ENCODE assay signal across 8 cellular contexts in the genomic region with DNA sequence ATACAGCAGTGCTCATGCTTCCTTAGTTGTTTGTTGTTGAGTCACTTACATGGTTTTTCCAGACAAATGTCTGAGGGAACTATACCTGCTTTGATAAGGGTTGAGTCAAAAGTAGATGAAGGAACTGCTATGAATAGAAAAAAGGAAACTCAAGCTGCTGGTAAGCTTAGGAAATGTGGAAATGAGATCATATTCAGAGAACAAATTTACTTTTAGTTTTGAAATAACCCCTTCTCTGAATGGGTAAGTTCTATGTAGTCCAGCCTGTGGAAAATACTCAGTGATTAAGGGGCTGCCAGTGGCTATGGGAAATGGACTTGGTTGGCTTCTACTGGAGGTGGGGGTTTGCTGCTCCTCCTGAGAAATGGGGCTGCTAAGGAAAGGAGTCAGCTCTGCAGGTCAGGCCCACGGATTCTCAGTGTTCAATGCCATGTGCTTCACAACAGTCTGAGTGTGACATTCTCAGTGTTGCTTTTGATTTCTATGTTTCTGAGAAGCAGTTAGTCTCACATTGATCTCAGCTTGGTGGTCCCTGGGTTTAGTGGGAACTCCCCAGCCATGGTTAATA. TPM values are rescaled to one million over a fixed set of nuclear protein-coding genes. Genes with fewer than 3 reads are reported as not detected.
A peak's percentile ranks its signal among the peaks of the same experiment; 100 is the strongest.
DNase-seq lines count a peak whose midpoint lies in the region; ATAC-seq and TF ChIP-seq lines count a peak whose summit lies in the region.

No MANE protein-coding gene starts in this region.

- TF ChIP-seq CTCF in fibroblast of the aortic adventitia (IDR thresholded peaks at IDR 0.05; ENCODE audit: insufficient read depth, low read length) = no peak

- peak; percentile 71 for DNase-seq in activated CD4-positive, alpha-beta T cell treated with anti-CD3 and anti-CD28 coated beads for 48 hours
- DNase-seq in fibroblast of the aortic adventitia (ENCODE audit: low read depth) (peak; percentile 63), foreskin melanocyte (no peak), NCI-H2081 treated with DMSO at 0.1 percent for 48 hours (lab: John Stamatoyannopoulos, UW) (no peak), DMS79 (lab: John Stamatoyannopoulos, UW) (no peak)
- DNase-seq in stimulated activated CD8-positive, alpha-beta memory T cell treated with anti-CD3 and anti-CD28 coated beads, Interleukin-12 subunit alpha, Interleukin-12 subunit beta, amount 100 ng/mL, for 24 hours (ENCODE audit: extremely low read depth) = peak; percentile 30

- H3K4me3 ChIP-seq in fibroblast of the aortic adventitia (ENCODE audit: low read depth, low read length) = no peak overlapping the region

- ATAC-seq in GM19351 (IDR thresholded peaks at IDR 0.05; ENCODE audit: unreplicated experiment) (peak; percentile 68), HG03097 (IDR thresholded peaks at IDR 0.05; ENCODE audit: low FRiP score, unreplicated experiment) (peak; percentile 59)

RNA-seq across cellular contexts. Expression of gene GLRX, which starts 47.7 kb away (rescaled TPM):
- 13.3 and 31.6 TPM in 2 replicates for total RNA-seq in fibroblast of the aortic adventitia (ENCODE audit: low replicate concordance)

Comparison
In these comparisons a context has a peak if more than half of its experiments do, and no peak if none do; other contexts are left out.
1. DNase-seq: peak in activated CD4-positive, alpha-beta T cell treated with anti-CD3 and anti-CD28 coated beads for 48 hours (single experiment), fibroblast of the aortic adventitia (single experiment) and stimulated activated CD8-positive, alpha-beta memory T cell treated with anti-CD3 and anti-CD28 coated beads, Interleukin-12 subunit alpha, Interleukin-12 subunit beta, amount 100 ng/mL, for 24 hours (single experiment); none in foreskin melanocyte (single experiment), NCI-H2081 treated with DMSO at 0.1 percent for 48 hours (single experiment) and DMS79 (single experiment).